Comparison of ENCODE assay signal across 8 cellular contexts in the genomic region with DNA sequence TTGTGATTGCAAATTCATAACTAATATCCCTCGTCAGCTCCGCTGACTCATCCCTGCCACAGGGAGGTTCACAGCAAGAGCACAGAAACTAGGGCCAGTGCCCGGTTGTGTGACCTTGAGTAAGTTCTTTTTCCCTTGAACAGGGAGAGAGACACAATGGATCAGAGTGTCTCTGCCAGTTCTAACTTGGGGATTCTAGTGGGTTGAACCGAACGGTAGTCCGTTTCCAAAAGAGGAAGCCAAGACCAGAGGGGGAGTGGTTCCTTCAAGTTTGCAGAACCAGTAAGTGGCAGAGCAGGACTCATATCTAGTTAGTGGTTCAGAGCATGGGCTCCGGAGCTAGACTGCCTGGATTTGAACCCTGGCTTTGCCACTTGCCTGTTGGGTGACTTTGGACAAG. TPM values are rescaled to one million over a fixed set of nuclear protein-coding genes. Genes with fewer than 3 reads are reported as not detected.
DNase-seq lines count a peak whose midpoint lies in the region; ATAC-seq, FAIRE-seq and TF ChIP-seq lines count a peak whose summit lies in the region.

No MANE protein-coding gene starts in this region.

- H3K9me2 ChIP-seq in PC-9 (ENCODE audit: insufficient read depth), result no peaks in the 10 kb centered on the region

- H3K79me2 ChIP-seq in PC-9 (ENCODE audit: low read depth), result no peaks in the 10 kb centered on the region

- H3K4me1 ChIP-seq in PC-9 (replicated peaks; ENCODE audit: insufficient read depth) (peaks cover 65% of the 10 kb centered on the region), gastrocnemius medialis (peaks cover 79 to 95% of the 10 kb centered on the region in 2 donors)

- peaks cover 23% of the 10 kb centered on the region for H3K27me3 Mint-ChIP-seq in T-helper 2 cell treated with Interferon-gamma antibody and Interleukin-4, amounts not matched to agents 5 μg/mL and 100 μg/mL, for 36 hours (ENCODE audit: low read depth)

- CTCF ChIA-PET in PC-9 (lab: Charles Lee), result interaction anchor here (2.2 kb wide), 1 partner anchor 12 kb away, joined by 7 read pairs; no protein-coding TSS in a partner anchor

- in situ Hi-C loops in gastrocnemius medialis (cut with MboI; ENCODE audit: low sequenced_read_pairs in 4 of 4), result loop anchor here in 3 of 4 donors (25.0 kb wide), 1 partner anchor 254 kb away; the partner anchor contains the start of gene ARL8A (in 3 of the 3)

- H4K20me1 ChIP-seq in PC-9 (ENCODE audit: insufficient read depth), result no peaks in the 10 kb centered on the region

- H3K27ac ChIP-seq in PC-9 (peak overlapping the region; percentile 96), gastrocnemius medialis (peak overlapping the region; percentile 90 to 98 (median 94))

- H3K9me3 ChIP-seq in PC-9 (ENCODE audit: insufficient read depth, low read depth) (no peaks in the 10 kb centered on the region), gastrocnemius medialis (no peaks in the 10 kb centered on the region)

- no TSS peak for BruUV-seq in PC-9 (replicated peaks; lab: Mats Ljungman, UMichigan)

- H3K9me3 Mint-ChIP-seq in T-helper 2 cell treated with Interferon-gamma antibody and Interleukin-4, amounts not matched to agents 5 μg/mL and 100 μg/mL, for 36 hours, result no peaks in the 10 kb centered on the region

- DNase-seq in GM12891 (ENCODE audit: insufficient read length, low spot score) (no peak), PC-9 (peak; percentile 44 to 67), gastrocnemius medialis (peak; percentile 67 to 80), NCI-H128 (lab: John Stamatoyannopoulos, UW; ENCODE audit: unreplicated experiment) (no peak)
- no peak for DNase-seq in T-helper 2 cell treated with Interferon-gamma antibody and Interleukin-4, amounts not matched to agents 5 μg/mL and 100 μg/mL, for 36 hours (ENCODE audit: low spot score)
- no peak for DNase-seq in central memory CD4-positive, alpha-beta T cell

- TF ChIP-seq CTCF in PC-9 (conservative IDR thresholded peaks at IDR 0.05) (no peak), gastrocnemius medialis (IDR thresholded peaks at IDR 0.05 in 4 of 5, conservative IDR thresholded peaks at IDR 0.05 in 1 of 5) (no peak)

- ATAC-seq in esophagus mucosa (peak; percentile 60), gastrocnemius medialis (peak; percentile 36 to 42), GM21723 (IDR thresholded peaks at IDR 0.05; ENCODE audit: unreplicated experiment) (no peak)

- no peak overlapping the region for H2AFZ ChIP-seq in PC-9

- POLR2A ChIA-PET in PC-9 (lab: Charles Lee; ENCODE audit: unreplicated experiment), result no interaction called here

- peaks cover 5% of the 10 kb centered on the region for H3K4me1 Mint-ChIP-seq in T-helper 2 cell treated with Interferon-gamma antibody and Interleukin-4, amounts not matched to agents 5 μg/mL and 100 μg/mL, for 36 hours (ENCODE audit: low read depth)

- H3K27me3 ChIP-seq in PC-9 (ENCODE audit: insufficient read depth, low read depth) (no peaks in the 10 kb centered on the region), gastrocnemius medialis (no peaks in the 10 kb centered on the region)

- no peak overlapping the region for H3K4me3 Mint-ChIP-seq in T-helper 2 cell treated with Interferon-gamma antibody and Interleukin-4, amounts not matched to agents 5 μg/mL and 100 μg/mL, for 36 hours

- peak; percentile 52 for FAIRE-seq in GM12891 (lab: Jason Lieb, UNC)

- peak overlapping the region; percentile 61 for H3K4me2 ChIP-seq in PC-9

- H3K36me3 Mint-ChIP-seq in T-helper 2 cell treated with Interferon-gamma antibody and Interleukin-4, amounts not matched to agents 5 μg/mL and 100 μg/mL, for 36 hours (ENCODE audit: low read depth), result peaks cover 3% of the 10 kb centered on the region

- peaks cover 48% of the 10 kb centered on the region for H3F3A ChIP-seq in PC-9 (ENCODE audit: insufficient read depth, low read depth)

- H3K27ac Mint-ChIP-seq in T-helper 2 cell treated with Interferon-gamma antibody and Interleukin-4, amounts not matched to agents 5 μg/mL and 100 μg/mL, for 36 hours, result no peak overlapping the region

- H3K36me3 ChIP-seq in PC-9 (ENCODE audit: low read depth), result no peaks in the 10 kb centered on the region
- H3K36me3 ChIP-seq in gastrocnemius medialis, result no peaks in the 10 kb centered on the region

- H3K4me3 ChIP-seq in PC-9 (no peak overlapping the region), gastrocnemius medialis (no peak overlapping the region)

- intact Hi-C loops in PC-9 (cut with micrococcal nuclease; ENCODE audit: unreplicated experiment) (no loop called here), gastrocnemius medialis (cut with DNase I; ENCODE audit: low total_unique reads) (loop anchor here (5.0 to 10.0 kb wide), 4 partner anchors 171 to 1391 kb away; partner anchors contain the start of gene PHLDA3)

- TF ChIP-seq POLR2A in GM12891 (IDR thresholded peaks at IDR 0.05; ENCODE audit: low read depth, low read length) (no peak), gastrocnemius medialis (IDR thresholded peaks at IDR 0.05) (no peak)

TF ChIP-seq in GM12891, 5 proteins besides CTCF, POLR2A, EP300 and RAD21:
- TF ChIP-seq SPI1 (IDR thresholded peaks at IDR 0.05; ENCODE audit: low read depth, low read length) (peak; percentile 66), PAX5 (IDR thresholded peaks at IDR 0.05; ENCODE audit: insufficient read depth, low read length, severe bottlenecking) (no peak)

RNA-seq across cellular contexts. Expression of gene SHISA4, which starts 4.9 kb away (rescaled TPM):
- polyA plus RNA-seq in GM12891 (2012; ENCODE audit: low read depth, missing spikeins), result 0.64 TPM
- 22.4 and 28.6 TPM in 2 replicates for total RNA-seq in PC-9 (2021)
- 1.2 TPM for total RNA-seq in esophagus mucosa
- 100 to 1,000 TPM in 2 of 4 donors, 10 to 100 TPM in 2; 76.6 to 384 (median 229) TPM for total RNA-seq in gastrocnemius medialis

RNA-seq across cellular contexts. Expression of gene IPO9, which starts 54.8 kb away (rescaled TPM):
- 15.9 TPM for polyA plus RNA-seq in GM12891 (2012; ENCODE audit: low read depth, missing spikeins)
- total RNA-seq in PC-9 (2021) (67.3 and 76.2 TPM in 2 replicates), esophagus mucosa (26.9 TPM), gastrocnemius medialis (10 to 100 TPM in 2 of 4 donors, 1 to 10 TPM in 2; 7.2 to 16.3 (median 10.3) TPM)

Comparison
In these comparisons a context has a peak if more than half of its experiments do, and no peak if none do; other contexts are left out.
1. DNase-seq: peak in PC-9 (2 of 2) and gastrocnemius medialis (2 of 2); none in GM12891 (single experiment), T-helper 2 cell treated with Interferon-gamma antibody and Interleukin-4, amounts not matched to agents 5 μg/mL and 100 μg/mL, for 36 hours (single experiment), NCI-H128 (single experiment) and central memory CD4-positive, alpha-beta T cell (single experiment).
2. RNA of gene SHISA4, which starts 4.9 kb away (total RNA-seq): 76.6 to 384 TPM in gastrocnemius medialis and 22.4 to 28.6 TPM in PC-9; 1.2 TPM in esophagus mucosa (single experiment); every median in the first group is over 10 times any median in the second.